Comparison of ENCODE assay signal across 8 cellular contexts in genomic region chr3:24088782-24089181, GRCh38.
DNase-seq lines count a peak whose midpoint lies in the region; ATAC-seq and TF ChIP-seq lines count a peak whose summit lies in the region.

No MANE protein-coding gene starts in this region.

- TF ChIP-seq EP300 in suprapubic skin (IDR thresholded peaks at IDR 0.05) = no peak

- no peak overlapping the region for H3K4me3 Mint-ChIP-seq in activated CD4-positive, alpha-beta memory T cell treated with anti-CD3 and anti-CD28 coated beads for 36 hours

- intact Hi-C loops in activated CD4-positive, alpha-beta memory T cell treated with anti-CD3 and anti-CD28 coated beads for 36 hours (cut with micrococcal nuclease) = no loop called here

- no peaks in the 10 kb centered on the region for H3K9me3 ChIP-seq in suprapubic skin

- no peaks in the 10 kb centered on the region for H3K9me3 Mint-ChIP-seq in activated CD4-positive, alpha-beta memory T cell treated with anti-CD3 and anti-CD28 coated beads for 36 hours

- H3K4me1 ChIP-seq in suprapubic skin = no peaks in the 10 kb centered on the region

- H3K4me3 ChIP-seq in choroid plexus epithelial cell (ENCODE audit: low read depth, low read length) (no peak overlapping the region), suprapubic skin (no peak overlapping the region)

- POLR2A ChIA-PET in activated CD4-positive, alpha-beta memory T cell treated with anti-CD3 and anti-CD28 coated beads for 36 hours (lab: Charles Lee) = no interaction called here

- CTCF ChIA-PET in activated CD4-positive, alpha-beta memory T cell treated with anti-CD3 and anti-CD28 coated beads for 36 hours (lab: Charles Lee) = interaction anchor here (0.7 kb wide), 1 partner anchor 200 kb away, joined by 3 read pairs; no protein-coding TSS in a partner anchor

- no peaks in the 10 kb centered on the region for H3K36me3 Mint-ChIP-seq in activated CD4-positive, alpha-beta memory T cell treated with anti-CD3 and anti-CD28 coated beads for 36 hours

- H3K4me1 Mint-ChIP-seq in activated CD4-positive, alpha-beta memory T cell treated with anti-CD3 and anti-CD28 coated beads for 36 hours (ENCODE audit: low read depth) = no peaks in the 10 kb centered on the region

- ATAC-seq in GM18867 (IDR thresholded peaks at IDR 0.05; ENCODE audit: unreplicated experiment) = peak; percentile 80

- H3K27me3 ChIP-seq in suprapubic skin = no peaks in the 10 kb centered on the region

- H3K27ac ChIP-seq in 22Rv1 = no peak overlapping the region
- no peak overlapping the region for H3K27ac ChIP-seq in suprapubic skin

- H3K27ac Mint-ChIP-seq in activated CD4-positive, alpha-beta memory T cell treated with anti-CD3 and anti-CD28 coated beads for 36 hours = no peak overlapping the region

- no peaks in the 10 kb centered on the region for H3K36me3 ChIP-seq in suprapubic skin

- peak; percentile 32 for DNase-seq in HT1080 (ENCODE audit: low read depth)
- DNase-seq in choroid plexus epithelial cell (ENCODE audit: low read depth) = peak; percentile 76
- no peak for DNase-seq in activated CD4-positive, alpha-beta memory T cell treated with anti-CD3 and anti-CD28 coated beads for 36 hours
- DNase-seq in suprapubic skin (ENCODE audit: low spot score in 2 of 2) = no peak
- DNase-seq in LoVo (ENCODE audit: low spot score) = no peak
- DNase-seq in ecto neural progenitor cell (ENCODE audit: low spot score) = no peak

- no peak for TF ChIP-seq POLR2A in suprapubic skin (IDR thresholded peaks at IDR 0.05)

- no peaks in the 10 kb centered on the region for H3K27me3 Mint-ChIP-seq in activated CD4-positive, alpha-beta memory T cell treated with anti-CD3 and anti-CD28 coated beads for 36 hours

- WGBS in suprapubic skin = 74% methylated on average over 2 of the region's 2 CpGs

- peak; percentile 49 for TF ChIP-seq CTCF in 22Rv1 (IDR thresholded peaks at IDR 0.05)
- peak; percentile 77 for TF ChIP-seq CTCF in choroid plexus epithelial cell (conservative IDR thresholded peaks at IDR 0.05; ENCODE audit: low read depth, low read length)
- peak in 1 of 2 donors; percentile 6 for TF ChIP-seq CTCF in suprapubic skin (IDR thresholded peaks at IDR 0.05)

Comparison
In these comparisons a context has a peak if more than half of its experiments do, and no peak if none do; other contexts are left out.
1. DNase-seq: peak in HT1080 (single experiment) and choroid plexus epithelial cell (single experiment); none in activated CD4-positive, alpha-beta memory T cell treated with anti-CD3 and anti-CD28 coated beads for 36 hours (single experiment), suprapubic skin (0 of 2), LoVo (single experiment) and ecto neural progenitor cell (single experiment).